1 cellular context compared by ENCODE assay signal in genomic region chr16:73145166-73145565, GRCh38.
TF ChIP-seq lines count a peak whose summit lies in the region.

No MANE protein-coding gene starts in this region.

TF ChIP-seq in IMR-90, 13 proteins besides CTCF, POLR2A, EP300 and RAD21 (continued from another document):
- TF ChIP-seq RCOR1 (IDR thresholded peaks at IDR 0.05; ENCODE audit: insufficient replicate concordance, low read length) (no peak), NFE2L2 (IDR thresholded peaks at IDR 0.05; ENCODE audit: low read depth, low read length) (no peak), USF2 (IDR thresholded peaks at IDR 0.05; ENCODE audit: low read depth, low read length) (no peak), MAZ (IDR thresholded peaks at IDR 0.05; ENCODE audit: borderline replicate concordance, low read depth, low read length) (no peak), RFX5 (IDR thresholded peaks at IDR 0.05; ENCODE audit: low read depth, low read length) (no peak), CHD1 (IDR thresholded peaks at IDR 0.05; ENCODE audit: low read depth, low read length) (no peak)
